19 cellular contexts compared by ENCODE assay signal in genomic region chr7:13185139-13185538, GRCh38.
"Had no signal": no experiment of that assay in that cellular context is flagged by ENCODE, and none has a peak within 500 bp of the region (broad histone marks: within the 10 kb centered on the region; RNA-seq: fewer than 3 reads in every experiment).

No MANE protein-coding gene starts in this region.

- H3K36me3 ChIP-seq: SJSA1 had no signal

- H3K27ac ChIP-seq: HL-60, SJSA1, SK-N-MC had no signal

- H3K4me3 ChIP-seq: SJSA1, SK-N-MC had no signal

- DNase-seq: KBM-7, NCI-H1092, NCI-H1105 treated with DMSO at 0.1 percent for 48 hours, NCI-H1417 treated with DMSO at 0.1 percent for 48 hours, NCI-H146, NCI-H1694 treated with DMSO at 0.1 percent for 48 hours, NCI-H1930, NCI-H2081, NCI-H2107, NCI-H2227 treated with DMSO at 0.1 percent for 48 hours, NCI-H524, NCI-H526 treated with DMSO at 0.1 percent for 48 hours, NCI-H748 treated with DMSO at 0.1 percent for 48 hours, Right ventricle myocardium superior, RPMI8226, SIG-M5 had no signal

- H3K9me3 ChIP-seq: SJSA1 had no signal

- H3K4me1 ChIP-seq: SJSA1 had no signal

- H3K27me3 ChIP-seq: SJSA1 had no signal
